Comparison of ENCODE assay signal across 8 cellular contexts in genomic region chr10:35194906-35195305, GRCh38.
DNase-seq lines count a peak whose midpoint lies in the region; ATAC-seq and TF ChIP-seq lines count a peak whose summit lies in the region.

No MANE protein-coding gene starts in this region.

- no peaks in the 10 kb centered on the region for H3K27me3 ChIP-seq in SJSA1 (replicated peaks)

- peak; percentile 7 for DNase-seq in DMS 273 (lab: John Stamatoyannopoulos, UW; ENCODE audit: unreplicated experiment)
- DNase-seq in DMS 273 treated with DMSO at 0.1 percent for 48 hours (lab: John Stamatoyannopoulos, UW), result no peak
- DNase-seq in SJSA1 (ENCODE audit: low read depth in 1 of 2, low spot score in 2 of 2), result no peak
- DNase-seq in choroid plexus epithelial cell (ENCODE audit: low read depth), result peak; percentile 61
- DNase-seq in natural killer cell, result no peak
- no peak for DNase-seq in DMS114 treated with DMSO at 0.1 percent for 48 hours (lab: John Stamatoyannopoulos, UW; ENCODE audit: unreplicated experiment)
- DNase-seq in epidermal melanocyte (ENCODE audit: insufficient read length, low spot score), result no peak

- H3K9me3 Mint-ChIP-seq in natural killer cell, result peaks cover 0 to 2% of the 10 kb centered on the region in 2 donors

- no peaks in the 10 kb centered on the region for H3K9me3 ChIP-seq in SJSA1 (replicated peaks)

- no peaks in the 10 kb centered on the region for H3K36me3 ChIP-seq in SJSA1

- intact Hi-C loops in natural killer cell (cut with micrococcal nuclease), result loop anchor here (1.0 to 5.0 kb wide), 3 partner anchors 63 to 142 kb away; partner anchors contain the start of gene CCNY

- ATAC-seq in natural killer cell, result peak; percentile 13 to 28 (median 24)
- no peak for ATAC-seq in HG02840 (IDR thresholded peaks at IDR 0.05; ENCODE audit: low FRiP score, unreplicated experiment)

- peak overlapping the region; percentile 96 to 98 for H3K27ac Mint-ChIP-seq in natural killer cell

- no peaks in the 10 kb centered on the region for H3K36me3 Mint-ChIP-seq in natural killer cell

- peak overlapping the region; percentile 54 for H3K27ac ChIP-seq in SJSA1

- peaks cover 7% of the 10 kb centered on the region; the same call in 1 of the 2 replicates for H3K4me1 ChIP-seq in SJSA1 (replicated peaks)

- H3K4me3 Mint-ChIP-seq in natural killer cell, result peak overlapping the region; percentile 94

- TF ChIP-seq CTCF in choroid plexus epithelial cell (conservative IDR thresholded peaks at IDR 0.05; ENCODE audit: low read depth, low read length) (no peak), natural killer cell (IDR thresholded peaks at IDR 0.05) (no peak)

- no peak overlapping the region for H3K4me3 ChIP-seq in SJSA1
- peak overlapping the region; percentile 60 for H3K4me3 ChIP-seq in choroid plexus epithelial cell (ENCODE audit: low read depth, low read length)

- no peaks in the 10 kb centered on the region for H3K27me3 Mint-ChIP-seq in natural killer cell (ENCODE audit: low read depth in 2 of 2)

- peaks cover 19 to 36% of the 10 kb centered on the region in 2 donors for H3K4me1 Mint-ChIP-seq in natural killer cell

Comparison
In these comparisons a context has a peak if more than half of its experiments do, and no peak if none do; other contexts are left out.
1. DNase-seq: peak in DMS 273 (single experiment) and choroid plexus epithelial cell (single experiment); none in DMS 273 treated with DMSO at 0.1 percent for 48 hours (single experiment), SJSA1 (0 of 2), natural killer cell (single experiment), DMS114 treated with DMSO at 0.1 percent for 48 hours (single experiment) and epidermal melanocyte (single experiment).